In genomic region chr6:42322676-42323075, GRCh38 we compare ENCODE assay signal across 22 cellular contexts.
DNase-seq lines count a peak whose midpoint lies in the region; ATAC-seq and TF ChIP-seq lines count a peak whose summit lies in the region.
"Had no signal": no experiment of that assay in that cellular context is flagged by ENCODE, and none has a peak within 500 bp of the region (broad histone marks: within the 10 kb centered on the region; RNA-seq: fewer than 3 reads in every experiment).

No MANE protein-coding gene starts in this region.

- TF ChIP-seq CTCF in OCI-LY7 (conservative IDR thresholded peaks at IDR 0.05; ENCODE audit: low read length) (0 out of 2 replicates have a peak, but pooled peaks have one; percentile 34), epithelial cell of proximal tubule (conservative IDR thresholded peaks at IDR 0.05; ENCODE audit: low read depth, low read length) (peak; percentile 36), hepatocyte (IDR thresholded peaks at IDR 0.05; ENCODE audit: poor library complexity) (no peak)

- H4K20me1 ChIP-seq in OCI-LY7 (ENCODE audit: insufficient read depth, low read length) (no peaks in the 10 kb centered on the region), hepatocyte (ENCODE audit: insufficient read depth, poor library complexity, severe bottlenecking) (no peaks in the 10 kb centered on the region)

- no TSS peak for BruUV-seq in OCI-LY7 (replicated peaks; lab: Mats Ljungman, UMichigan)

- CTCF ChIA-PET in OCI-LY7 (lab: Charles Lee; ENCODE audit: unreplicated experiment): no interaction called here

- POLR2A ChIA-PET in OCI-LY7 (lab: Charles Lee): no interaction called here

- intact Hi-C loops in OCI-LY7 (cut with micrococcal nuclease; ENCODE audit: unreplicated experiment): no loop called here

- H3K79me2 ChIP-seq in OCI-LY7 (ENCODE audit: insufficient read depth, low read depth, low read length): no peaks in the 10 kb centered on the region
- peaks cover 33% of the 10 kb centered on the region for H3K79me2 ChIP-seq in hepatocyte

- DNase-seq in NCI-H82 (lab: John Stamatoyannopoulos, UW): peak; percentile 36
- no peak for DNase-seq in NCI-H82 treated with DMSO at 0.1 percent for 48 hours (lab: John Stamatoyannopoulos, UW; ENCODE audit: unreplicated experiment)
- DNase-seq in OCI-LY7 (ENCODE audit: low spot score): no peak
- no peak for DNase-seq in epithelial cell of proximal tubule (ENCODE audit: low read depth)
- DNase-seq in NCI-H1417 treated with DMSO at 0.1 percent for 48 hours (lab: John Stamatoyannopoulos, UW): no peak
- DNase-seq in hepatocyte (ENCODE audit: low spot score): no peak
- no peak for DNase-seq in NCI-H524 (lab: John Stamatoyannopoulos, UW)
- DNase-seq: activated CD4-positive, alpha-beta T cell treated with anti-CD3 and anti-CD28 coated beads, Interleukin-2, amount 10 ng/mL, durations not matched to agents 24 days and 14 days; activated gamma-delta T cell treated with Interleukin-2 at 50 U/mL for 16 hours; amniotic stem cell; DMS153; GOT3; Karpas-422; NCI-H1436; posterior cingulate gyrus; stimulated activated CD4-positive, alpha-beta T cell treated with anti-CD3 and anti-CD28 coated beads, Interleukin-4, amount 100 ng/mL, for 4 hours had no signal

- H3K9me2 ChIP-seq in OCI-LY7 (ENCODE audit: insufficient read depth, low read length) (no peaks in the 10 kb centered on the region), hepatocyte (replicated peaks; ENCODE audit: insufficient read depth) (no peaks in the 10 kb centered on the region)

- no peak for ATAC-seq in HG03196 (IDR thresholded peaks at IDR 0.05; ENCODE audit: unreplicated experiment)

- H3K4me3 ChIP-seq in OCI-LY7 (ENCODE audit: low read depth, low read length, poor library complexity, severe bottlenecking) (no peak overlapping the region), epithelial cell of proximal tubule (ENCODE audit: low read depth, low read length) (no peak overlapping the region), hepatocyte (no peak overlapping the region)
- H3K4me3 ChIP-seq: BLaER1, esophagus muscularis mucosa, lung, Peyer's patch had no signal

- no peaks in the 10 kb centered on the region for H3K36me3 ChIP-seq in OCI-LY7 (ENCODE audit: insufficient read depth, low read length)
- no peaks in the 10 kb centered on the region for H3K36me3 ChIP-seq in hepatocyte (replicated peaks; ENCODE audit: insufficient read depth, low read depth)
- H3K36me3 ChIP-seq: esophagus muscularis mucosa, Peyer's patch had no signal

- H3K4me2 ChIP-seq in OCI-LY7 (ENCODE audit: low read length): no peak overlapping the region
- H3K4me2 ChIP-seq in hepatocyte: no peak overlapping the region
- H3K4me2 ChIP-seq: BLaER1 had no signal

- no peak overlapping the region for H2AFZ ChIP-seq in OCI-LY7 (ENCODE audit: low read length)
- H2AFZ ChIP-seq in hepatocyte: no peak overlapping the region

- H3K27ac ChIP-seq in OCI-LY7 (ENCODE audit: low read depth, low read length, poor library complexity, severe bottlenecking): no peak overlapping the region
- H3K27ac ChIP-seq in hepatocyte: no peak overlapping the region
- H3K27ac ChIP-seq: 22Rv1, BLaER1, esophagus muscularis mucosa, Peyer's patch had no signal

- H3K9me3 ChIP-seq in OCI-LY7 (ENCODE audit: low read length) (no peaks in the 10 kb centered on the region), hepatocyte (ENCODE audit: low read depth) (no peaks in the 10 kb centered on the region)
- H3K9me3 ChIP-seq: esophagus muscularis mucosa, Peyer's patch had no signal

- H3K27me3 ChIP-seq in hepatocyte: no peaks in the 10 kb centered on the region
- H3K27me3 ChIP-seq: BLaER1, esophagus muscularis mucosa, Peyer's patch had no signal

- WGBS in hepatocyte (ENCODE audit: low lambda C conversion rate, missing lambda C conversion rate): 59% methylated on average over 2 of the region's 2 CpGs

- H3K4me1 ChIP-seq in OCI-LY7 (ENCODE audit: insufficient read depth, low read length, poor library complexity, severe bottlenecking) (no peaks in the 10 kb centered on the region), hepatocyte (ENCODE audit: insufficient read depth) (no peaks in the 10 kb centered on the region)
- H3K4me1 ChIP-seq: esophagus muscularis mucosa, Peyer's patch had no signal
